Comparison of ENCODE assay signal across 20 cellular contexts in genomic region chr6:127946388-127946787, GRCh38. TPM values are rescaled to one million over a fixed set of nuclear protein-coding genes. Genes with fewer than 3 reads are reported as not detected.
"Had no signal": no experiment of that assay in that cellular context is flagged by ENCODE, and none has a peak within 500 bp of the region (broad histone marks: within the 10 kb centered on the region; RNA-seq: fewer than 3 reads in every experiment).

No MANE protein-coding gene starts in this region.

- H3K36me3 Mint-ChIP-seq: brain; memory B cell; stimulated activated memory B cell treated with anti-CD40 and anti-IgM and Interleukin-4, amounts not matched to agents 10 μg/mL and 1 μg/mL and 100 μg/mL, for 72 hours; type B pancreatic cell had no signal

- ATAC-seq: activated T-cell treated with anti-CD3 and anti-CD28 coated beads, Interleukin-2, amount 50 U/mL, for 72 hours; heart left ventricle; left colon; sciatic nerve; SK-N-SH treated with all-trans-retinoic acid at 6 μM for 48 hours; stimulated activated memory B cell treated with anti-CD40 and anti-IgM and Interleukin-4, amounts not matched to agents 10 μg/mL and 1 μg/mL and 100 μg/mL, for 72 hours had no signal

- H3K9me3 Mint-ChIP-seq: stimulated activated memory B cell treated with anti-CD40 and anti-IgM and Interleukin-4, amounts not matched to agents 10 μg/mL and 1 μg/mL and 100 μg/mL, for 72 hours had no signal

- H3K27ac Mint-ChIP-seq: activated T-cell treated with anti-CD3 and anti-CD28 coated beads, Interleukin-2, amount 50 U/mL, for 72 hours; brain; memory B cell; stimulated activated memory B cell treated with anti-CD40 and anti-IgM and Interleukin-4, amounts not matched to agents 10 μg/mL and 1 μg/mL and 100 μg/mL, for 72 hours; type B pancreatic cell had no signal

- H3K4me3 Mint-ChIP-seq: activated T-cell treated with anti-CD3 and anti-CD28 coated beads, Interleukin-2, amount 50 U/mL, for 72 hours; brain; memory B cell; stimulated activated memory B cell treated with anti-CD40 and anti-IgM and Interleukin-4, amounts not matched to agents 10 μg/mL and 1 μg/mL and 100 μg/mL, for 72 hours; type B pancreatic cell had no signal

- H3K27me3 Mint-ChIP-seq: brain; memory B cell; stimulated activated memory B cell treated with anti-CD40 and anti-IgM and Interleukin-4, amounts not matched to agents 10 μg/mL and 1 μg/mL and 100 μg/mL, for 72 hours; type B pancreatic cell had no signal

- DNase-seq: activated CD4-positive, alpha-beta T cell treated with anti-CD3 and anti-CD28 coated beads for 1 hour; activated CD4-positive, alpha-beta T cell treated with anti-CD3 and anti-CD28 coated beads, Interleukin-2, amount 50 U/mL, for 48 hours; activated effector memory CD4-positive, alpha-beta T cell treated with anti-CD3 and anti-CD28 coated beads, Interleukin-2, amount 50 U/mL, for 16 hours; activated T-cell treated with anti-CD3 and anti-CD28 coated beads, Interleukin-2, amount 50 U/mL, for 72 hours; aorta; heart left ventricle; left colon; nucleus accumbens; small intestine; stimulated activated CD4-positive, alpha-beta T cell treated with anti-CD3 and anti-CD28 coated beads, Interleukin-2, amount 100 ng/mL, for 24 hours; WERI-Rb-1 had no signal

- H3K4me1 Mint-ChIP-seq: brain had no signal

RNA-seq across cellular contexts. Expression of gene THEMIS, which starts 45.5 kb away (rescaled TPM):
- total RNA-seq: chondrocyte, epithelial cell of proximal tubule, myocyte had no signal
